20 cellular contexts compared by ENCODE assay signal in the genomic region with DNA sequence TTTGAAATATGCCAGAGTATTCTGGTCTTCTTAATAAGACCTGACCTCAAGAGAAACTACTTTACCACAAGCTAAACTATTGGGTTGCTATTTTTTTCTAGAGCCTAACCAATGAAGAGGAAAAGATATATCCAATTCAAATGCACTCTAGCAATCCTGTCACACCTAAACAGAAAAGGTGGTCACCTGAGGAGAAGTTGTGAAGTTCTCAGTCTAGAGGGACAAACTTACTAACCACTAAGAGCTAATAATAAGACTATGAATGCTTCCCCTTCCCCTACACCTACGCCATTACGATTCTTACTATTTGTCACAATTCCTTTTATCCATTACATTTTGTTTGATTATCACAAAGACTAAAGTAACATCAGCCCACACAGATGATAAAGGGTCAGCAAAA. TPM values are rescaled to one million over a fixed set of nuclear protein-coding genes. Genes with fewer than 3 reads are reported as not detected.
"Had no signal": no experiment of that assay in that cellular context is flagged by ENCODE, and none has a peak within 500 bp of the region (broad histone marks: within the 10 kb centered on the region; RNA-seq: fewer than 3 reads in every experiment).

No MANE protein-coding gene starts in this region.

- ATAC-seq: activated CD8-positive, alpha-beta T cell treated with anti-CD3 and anti-CD28 coated beads for 36 hours; activated T-cell treated with anti-CD3 and anti-CD28 coated beads, Interleukin-2, amount 50 U/mL, for 4 hours; gastroesophageal sphincter; heart right ventricle; left colon; lower lobe of right lung; stimulated activated memory B cell treated with anti-CD40 and anti-IgM and Interleukin-4, amounts not matched to agents 10 μg/mL and 1 μg/mL and 100 μg/mL, for 72 hours had no signal

- FAIRE-seq: islet of Langerhans had no signal

- DNase-seq: activated B cell treated with CpG ODN at 0.5 μM for 24 hours; activated CD4-positive, alpha-beta T cell treated with anti-CD3 and anti-CD28 coated beads for 48 hours; activated CD8-positive, alpha-beta T cell treated with anti-CD3 and anti-CD28 coated beads for 36 hours; activated effector memory CD4-positive, alpha-beta T cell treated with Interleukin-2 at 50 U/mL for 16 hours; activated T-cell treated with anti-CD3 and anti-CD28 coated beads, Interleukin-2, amount 50 U/mL, for 4 hours; adrenal gland; endodermal cell; heart right ventricle; left colon; lower lobe of right lung; nucleus accumbens; posterior cingulate gyrus; stimulated activated CD4-positive, alpha-beta T cell treated with anti-CD3 and anti-CD28 coated beads, Interleukin-2, amount 100 ng/mL, for 48 hours had no signal

RNA-seq across cellular contexts. Expression of a gene that starts 29.7 kb away (rescaled TPM):
- total RNA-seq: gastroesophageal sphincter, skeletal muscle tissue had no signal
- polyA plus RNA-seq: adrenal gland had no signal

RNA-seq across cellular contexts. Expression of a gene that starts 43.6 kb away (rescaled TPM):
- total RNA-seq: activated B cell treated with CpG ODN at 0.5 μM for 24 hours; activated CD8-positive, alpha-beta T cell treated with anti-CD3 and anti-CD28 coated beads for 36 hours; adrenal gland; dermis microvascular lymphatic vessel endothelial cell; endodermal cell; epithelial cell of proximal tubule; gastroesophageal sphincter; heart right ventricle; left colon; lower lobe of right lung; skeletal muscle tissue; ureter had no signal
- polyA plus RNA-seq: adrenal gland, heart right ventricle had no signal
